ENCODE assay signal across 9 cellular contexts in genomic region chr18:53909668-53910067, GRCh38.
DNase-seq lines count a peak whose midpoint lies in the region; ATAC-seq and TF ChIP-seq lines count a peak whose summit lies in the region.
"Had no signal": no experiment of that assay in that cellular context is flagged by ENCODE, and none has a peak within 500 bp of the region (broad histone marks: within the 10 kb centered on the region; RNA-seq: fewer than 3 reads in every experiment).

No MANE protein-coding gene starts in this region.

- CTCF ChIA-PET in Caco-2 (lab: Charles Lee), result interaction anchor here (1.0 kb wide), 1 partner anchor 210 kb away, joined by 5 read pairs; no protein-coding TSS in a partner anchor

- POLR2A ChIA-PET in Caco-2 (lab: Charles Lee), result no interaction called here

- H3K4me1 Mint-ChIP-seq in Caco-2 (ENCODE audit: low read depth, unreplicated experiment), result no peaks in the 10 kb centered on the region

- H3K36me3 ChIP-seq in Caco-2 (ENCODE audit: control insufficient read depth, insufficient read depth, low read length), result no peaks in the 10 kb centered on the region
- H3K36me3 ChIP-seq: cardiac muscle cell had no signal

- H3K27me3 Mint-ChIP-seq in Caco-2 (ENCODE audit: insufficient read depth, unreplicated experiment), result no peaks in the 10 kb centered on the region

- H3K4me3 ChIP-seq in Caco-2 (ENCODE audit: low read depth, low read length) (no peak overlapping the region), foreskin fibroblast (ENCODE audit: low read depth in 1 of 2, low read length in 2 of 2) (no peak overlapping the region)
- H3K4me3 ChIP-seq: cardiac muscle cell had no signal

- H3K9me3 Mint-ChIP-seq in Caco-2 (ENCODE audit: unreplicated experiment), result no peaks in the 10 kb centered on the region

- no peak overlapping the region for H3K27ac Mint-ChIP-seq in Caco-2 (ENCODE audit: unreplicated experiment)

- intact Hi-C loops in Caco-2 (cut with micrococcal nuclease; ENCODE audit: unreplicated experiment), result loop anchor here (1.0 kb wide), 2 partner anchors 41 to 210 kb away; no protein-coding TSS in a partner anchor

- H3K27me3 ChIP-seq in Caco-2 (replicated peaks; ENCODE audit: control insufficient read depth, insufficient read depth, low read length), result no peaks in the 10 kb centered on the region
- H3K27me3 ChIP-seq: cardiac muscle cell had no signal

- ATAC-seq in GM19455 (IDR thresholded peaks at IDR 0.05; ENCODE audit: unreplicated experiment) (peak; percentile 81), omental fat pad (ENCODE audit: low FRiP score) (no peak)

- H3K4me1 ChIP-seq in Caco-2, result no peaks in the 10 kb centered on the region

- peaks cover 6% of the 10 kb centered on the region for H3K36me3 Mint-ChIP-seq in Caco-2 (ENCODE audit: insufficient read depth, unreplicated experiment)

- TF ChIP-seq CTCF in Caco-2 (IDR thresholded peaks at IDR 0.05; ENCODE audit: insufficient read depth in 1 of 2, low read depth in 1 of 2, low read length in 1 of 2, severe bottlenecking in 1 of 2, unreplicated experiment in 1 of 2) (peak; percentile 41 to 48), foreskin fibroblast (IDR thresholded peaks at IDR 0.05; ENCODE audit: low read depth, low read length) (peak; percentile 24), omental fat pad (IDR thresholded peaks at IDR 0.05) (no peak)

- peak in 1 of 2 experiments; percentile 42 for DNase-seq in Caco-2
- peak; percentile 5 for DNase-seq in NCI-H146 treated with DMSO at 0.1 percent for 48 hours (lab: John Stamatoyannopoulos, UW; ENCODE audit: unreplicated experiment)
- peak in 1 of 2 donors; percentile 22 for DNase-seq in foreskin fibroblast
- DNase-seq in activated CD8-positive, alpha-beta memory T cell treated with anti-CD3 and anti-CD28 coated beads, Interleukin-2, amount 50 U/mL, for 48 hours, result no peak
- no peak for DNase-seq in NCI-H2081 treated with DMSO at 0.1 percent for 48 hours (lab: John Stamatoyannopoulos, UW)
- no peak for DNase-seq in omental fat pad (ENCODE audit: low spot score)
- no peak for DNase-seq in activated effector memory CD4-positive, alpha-beta T cell treated with Interleukin-2 at 50 U/mL for 16 hours

- H3K9me3 ChIP-seq in Caco-2, result no peaks in the 10 kb centered on the region

- BruUV-seq in Caco-2 (replicated peaks; lab: Mats Ljungman, UMichigan), result no TSS peak

- no peak overlapping the region for H3K4me3 Mint-ChIP-seq in Caco-2 (ENCODE audit: unreplicated experiment)

Comparison
In these comparisons a context has a peak if more than half of its experiments do, and no peak if none do; other contexts are left out.
1. CTCF ChIP-seq: peak in Caco-2 (2 of 2) and foreskin fibroblast (single experiment); none in omental fat pad (0 of 3).